Comparison of ENCODE assay signal across 16 cellular contexts in the genomic region with DNA sequence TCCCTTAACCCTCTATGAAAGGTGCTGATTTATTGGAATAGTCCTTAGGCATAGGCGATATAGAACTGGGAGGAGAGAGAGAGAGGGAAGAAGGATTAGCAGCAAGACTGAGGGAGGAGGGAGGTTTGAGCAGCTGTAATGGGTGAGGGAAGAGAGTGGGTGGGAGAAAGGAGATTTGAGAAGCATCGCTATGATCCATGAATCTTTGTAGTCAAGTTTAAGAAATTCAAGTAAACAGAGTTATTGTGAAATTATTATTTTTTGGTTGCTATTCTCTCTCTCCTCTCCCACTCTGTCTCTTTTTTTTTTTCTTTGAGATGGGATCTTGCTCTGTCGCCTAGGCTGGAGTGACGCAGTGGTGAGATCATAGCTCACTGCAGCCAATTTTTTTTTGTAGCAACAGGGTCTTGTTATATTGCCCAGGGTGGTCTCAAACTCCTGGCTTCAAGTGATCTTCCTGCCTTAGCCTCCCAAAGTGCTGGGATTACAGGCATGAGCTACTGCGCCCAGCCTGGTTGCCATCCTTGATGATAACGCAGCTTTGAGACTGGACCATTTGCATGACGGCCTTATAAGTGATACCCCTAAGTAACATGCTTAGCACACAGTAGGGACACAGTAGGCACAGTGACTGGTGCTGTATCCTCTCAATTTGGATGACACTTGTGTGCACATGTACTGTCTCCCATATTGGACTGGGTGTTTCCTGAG. TPM values are rescaled to one million over a fixed set of nuclear protein-coding genes. Genes with fewer than 3 reads are reported as not detected.
DNase-seq lines count a peak whose midpoint lies in the region; ATAC-seq, FAIRE-seq and TF ChIP-seq lines count a peak whose summit lies in the region.
"Had no signal": no experiment of that assay in that cellular context is flagged by ENCODE, and none has a peak within 500 bp of the region (broad histone marks: within the 10 kb centered on the region; RNA-seq: fewer than 3 reads in every experiment).

No MANE protein-coding gene starts in this region.

- no peak overlapping the region for H3K4me2 ChIP-seq in OCI-LY7 (ENCODE audit: low read length)

- no peak for ATAC-seq in activated CD8-positive, alpha-beta T cell treated with anti-CD3 and anti-CD28 coated beads, Interleukin-2, amount 10 ng/mL, durations not matched to agents 7 days and 5 days
- ATAC-seq in activated CD8-positive, alpha-beta T cell treated with anti-CD3 and anti-CD28 coated beads for 36 hours: no peak
- ATAC-seq in pancreas (peak in 3 of 4 donors; percentile 39 to 56 (median 51)), aorta (ENCODE audit: low FRiP score) (peak; percentile 12), GM21786 (IDR thresholded peaks at IDR 0.05; ENCODE audit: unreplicated experiment) (no peak)
- ATAC-seq: naive thymus-derived CD4-positive, alpha-beta T cell had no signal

- WGBS in endodermal cell (ENCODE audit: insufficient coverage in 1 of 2, insufficient read length in 1 of 2), 2 experiments: 83 to 93% methylated on average over 5 to 7 of the region's 7 CpGs
- WGBS in pancreas, 2 donors: 82 to 88% methylated on average over 7 of the region's 7 CpGs
- WGBS in aorta, 2 donors: 85 to 87% methylated on average over 7 of the region's 7 CpGs

- H3K27me3 Mint-ChIP-seq in activated CD8-positive, alpha-beta T cell treated with anti-CD3 and anti-CD28 coated beads, Interleukin-2, amount 10 ng/mL, durations not matched to agents 7 days and 5 days (ENCODE audit: low read depth): no peaks in the 10 kb centered on the region
- no peaks in the 10 kb centered on the region for H3K27me3 Mint-ChIP-seq in activated CD8-positive, alpha-beta T cell treated with anti-CD3 and anti-CD28 coated beads for 36 hours
- peaks cover 3% of the 10 kb centered on the region for H3K27me3 Mint-ChIP-seq in endodermal cell (ENCODE audit: insufficient read depth)
- H3K27me3 Mint-ChIP-seq: activated naive CD8-positive, alpha-beta T cell treated with anti-CD3 and anti-CD28 coated beads, Interleukin-2, amount 10 ng/mL, durations not matched to agents 7 days and 5 days had no signal

- no TSS peak for BruUV-seq in OCI-LY7 (replicated peaks; lab: Mats Ljungman, UMichigan)

- no peak overlapping the region for H3K27ac ChIP-seq in endodermal cell (ENCODE audit: low read depth, low read length)
- H3K27ac ChIP-seq in pancreas: no peak overlapping the region
- H3K27ac ChIP-seq in aorta (ENCODE audit: low read depth in 1 of 2, low read length in 2 of 2): no peak overlapping the region
- H3K27ac ChIP-seq in OCI-LY7 (ENCODE audit: low read depth, low read length, poor library complexity, severe bottlenecking): no peak overlapping the region
- H3K27ac ChIP-seq: right lobe of liver had no signal

- intact Hi-C loops in activated CD8-positive, alpha-beta T cell treated with anti-CD3 and anti-CD28 coated beads for 36 hours (cut with micrococcal nuclease): no loop called here
- intact Hi-C loops in pancreas (cut with DNase I): no loop called here
- intact Hi-C loops in aorta (cut with DNase I): no loop called here
- intact Hi-C loops in OCI-LY7 (cut with micrococcal nuclease; ENCODE audit: unreplicated experiment): no loop called here

- no peaks in the 10 kb centered on the region for H3K9me2 ChIP-seq in OCI-LY7 (ENCODE audit: insufficient read depth, low read length)

- no peaks in the 10 kb centered on the region for H3K79me2 ChIP-seq in OCI-LY7 (ENCODE audit: insufficient read depth, low read depth, low read length)

- H3K36me3 Mint-ChIP-seq in activated CD8-positive, alpha-beta T cell treated with anti-CD3 and anti-CD28 coated beads, Interleukin-2, amount 10 ng/mL, durations not matched to agents 7 days and 5 days (ENCODE audit: low read depth): peaks cover 85% of the 10 kb centered on the region
- peaks cover 28% of the 10 kb centered on the region for H3K36me3 Mint-ChIP-seq in activated CD8-positive, alpha-beta T cell treated with anti-CD3 and anti-CD28 coated beads for 36 hours (ENCODE audit: low read depth)
- H3K36me3 Mint-ChIP-seq in endodermal cell (ENCODE audit: low read depth): no peaks in the 10 kb centered on the region

- peaks cover 48% of the 10 kb centered on the region for H3K4me1 Mint-ChIP-seq in activated CD8-positive, alpha-beta T cell treated with anti-CD3 and anti-CD28 coated beads, Interleukin-2, amount 10 ng/mL, durations not matched to agents 7 days and 5 days (ENCODE audit: low read depth)
- peaks cover 31% of the 10 kb centered on the region for H3K4me1 Mint-ChIP-seq in activated CD8-positive, alpha-beta T cell treated with anti-CD3 and anti-CD28 coated beads for 36 hours (ENCODE audit: low read depth)
- peaks cover 15% of the 10 kb centered on the region for H3K4me1 Mint-ChIP-seq in endodermal cell

- POLR2A ChIA-PET in activated CD8-positive, alpha-beta T cell treated with anti-CD3 and anti-CD28 coated beads, Interleukin-2, amount 10 ng/mL, durations not matched to agents 7 days and 5 days (lab: Charles Lee): interaction anchor here (0.9 to 1.0 kb wide), 2 partner anchors 8 to 92 kb away, joined by 3 to 5 read pairs; no protein-coding TSS in a partner anchor
- POLR2A ChIA-PET in activated CD8-positive, alpha-beta T cell treated with anti-CD3 and anti-CD28 coated beads for 36 hours (lab: Charles Lee): interaction anchor here (0.6 kb wide), 2 partner anchors 26 to 57 kb away, joined by 3 read pairs; no protein-coding TSS in a partner anchor
- POLR2A ChIA-PET in OCI-LY7 (lab: Charles Lee): interaction anchor here (0.7 kb wide), 1 partner anchor 61 kb away, joined by 3 read pairs; no protein-coding TSS in a partner anchor

- H3K27ac Mint-ChIP-seq in activated CD8-positive, alpha-beta T cell treated with anti-CD3 and anti-CD28 coated beads, Interleukin-2, amount 10 ng/mL, durations not matched to agents 7 days and 5 days: peak overlapping the region; percentile 72
- no peak overlapping the region for H3K27ac Mint-ChIP-seq in activated CD8-positive, alpha-beta T cell treated with anti-CD3 and anti-CD28 coated beads for 36 hours
- H3K27ac Mint-ChIP-seq in endodermal cell: no peak overlapping the region
- H3K27ac Mint-ChIP-seq: activated naive CD8-positive, alpha-beta T cell treated with anti-CD3 and anti-CD28 coated beads, Interleukin-2, amount 10 ng/mL, durations not matched to agents 7 days and 5 days had no signal

- H3K36me3 ChIP-seq in endodermal cell (ENCODE audit: control insufficient read depth, insufficient read depth, low read length) (no peaks in the 10 kb centered on the region), pancreas (no peaks in the 10 kb centered on the region), aorta (ENCODE audit: control insufficient read depth in 1 of 2, insufficient read depth in 2 of 2, low read length in 1 of 2) (no peaks in the 10 kb centered on the region), OCI-LY7 (ENCODE audit: insufficient read depth, low read length) (no peaks in the 10 kb centered on the region)
- H3K36me3 ChIP-seq: right lobe of liver had no signal

- H3K4me3 ChIP-seq in endodermal cell (ENCODE audit: low read length) (no peak overlapping the region), pancreas (no peak overlapping the region), aorta (ENCODE audit: low read length in 2 of 2) (no peak overlapping the region), OCI-LY7 (ENCODE audit: low read depth, low read length, poor library complexity, severe bottlenecking) (no peak overlapping the region)
- H3K4me3 ChIP-seq: right lobe of liver had no signal

- H3K9ac ChIP-seq in endodermal cell (ENCODE audit: extremely low read depth, low read length, poor library complexity, severe bottlenecking): no peak overlapping the region

- peaks cover 4% of the 10 kb centered on the region for H3K4me1 ChIP-seq in endodermal cell (ENCODE audit: control insufficient read depth, insufficient read depth, low read length)
- H3K4me1 ChIP-seq in pancreas: no peaks in the 10 kb centered on the region
- no peaks in the 10 kb centered on the region for H3K4me1 ChIP-seq in aorta (ENCODE audit: control insufficient read depth in 1 of 2, insufficient read depth in 2 of 2, low read length in 2 of 2)
- peaks cover 10% of the 10 kb centered on the region for H3K4me1 ChIP-seq in OCI-LY7 (ENCODE audit: insufficient read depth, low read length, poor library complexity, severe bottlenecking)

- no peak for FAIRE-seq in pancreas (lab: Jason Lieb, UNC)
- FAIRE-seq: D721Med, kidney had no signal

- H3K9me3 ChIP-seq in endodermal cell (ENCODE audit: control insufficient read depth, low read length) (peaks cover 9% of the 10 kb centered on the region), pancreas (no peaks in the 10 kb centered on the region), aorta (ENCODE audit: control insufficient read depth, low read length) (no peaks in the 10 kb centered on the region), OCI-LY7 (ENCODE audit: low read length) (peaks cover 23% of the 10 kb centered on the region)
- H3K9me3 ChIP-seq: right lobe of liver had no signal

- DNase-seq in activated CD8-positive, alpha-beta T cell treated with anti-CD3 and anti-CD28 coated beads, Interleukin-2, amount 10 ng/mL, durations not matched to agents 7 days and 5 days: no peak
- DNase-seq in activated CD8-positive, alpha-beta T cell treated with anti-CD3 and anti-CD28 coated beads for 36 hours: no peak
- DNase-seq in endodermal cell: peak; percentile 28
- DNase-seq in pancreas: no peak
- DNase-seq in aorta: peak in 1 of 2 donors; percentile 15
- DNase-seq in NCI-H2227 (lab: John Stamatoyannopoulos, UW; ENCODE audit: unreplicated experiment): no peak
- DNase-seq in OCI-LY7 (ENCODE audit: low spot score): no peak
- DNase-seq: activated naive CD8-positive, alpha-beta T cell treated with anti-CD3 and anti-CD28 coated beads, Interleukin-2, amount 10 ng/mL, durations not matched to agents 7 days and 5 days; kidney; naive thymus-derived CD4-positive, alpha-beta T cell; NCI-H446 treated with DMSO at 0.1 percent for 48 hours; right lobe of liver had no signal

- no peaks in the 10 kb centered on the region for H4K20me1 ChIP-seq in OCI-LY7 (ENCODE audit: insufficient read depth, low read length)

- H3K27me3 ChIP-seq in endodermal cell (ENCODE audit: control insufficient read depth, insufficient read depth, low read length, poor library complexity, severe bottlenecking) (no peaks in the 10 kb centered on the region), pancreas (no peaks in the 10 kb centered on the region), aorta (ENCODE audit: control insufficient read depth in 1 of 2, insufficient read depth in 2 of 2, low read length in 1 of 2) (no peaks in the 10 kb centered on the region)
- H3K27me3 ChIP-seq: right lobe of liver had no signal

- peaks cover 32% of the 10 kb centered on the region for H3K9me3 Mint-ChIP-seq in activated CD8-positive, alpha-beta T cell treated with anti-CD3 and anti-CD28 coated beads, Interleukin-2, amount 10 ng/mL, durations not matched to agents 7 days and 5 days (ENCODE audit: insufficient read depth)
- peaks cover 19% of the 10 kb centered on the region for H3K9me3 Mint-ChIP-seq in activated CD8-positive, alpha-beta T cell treated with anti-CD3 and anti-CD28 coated beads for 36 hours
- peaks cover 16% of the 10 kb centered on the region for H3K9me3 Mint-ChIP-seq in endodermal cell

- TF ChIP-seq CTCF in activated CD8-positive, alpha-beta T cell treated with anti-CD3 and anti-CD28 coated beads for 36 hours (IDR thresholded peaks at IDR 0.05): no peak
- TF ChIP-seq CTCF in endodermal cell (conservative IDR thresholded peaks at IDR 0.05): no peak
- TF ChIP-seq CTCF in pancreas (IDR thresholded peaks at IDR 0.05): no peak
- no peak for TF ChIP-seq CTCF in OCI-LY7 (conservative IDR thresholded peaks at IDR 0.05; ENCODE audit: low read length)

- H3K4me3 Mint-ChIP-seq in activated CD8-positive, alpha-beta T cell treated with anti-CD3 and anti-CD28 coated beads, Interleukin-2, amount 10 ng/mL, durations not matched to agents 7 days and 5 days: no peak overlapping the region
- H3K4me3 Mint-ChIP-seq in activated CD8-positive, alpha-beta T cell treated with anti-CD3 and anti-CD28 coated beads for 36 hours: no peak overlapping the region
- no peak overlapping the region for H3K4me3 Mint-ChIP-seq in endodermal cell
- H3K4me3 Mint-ChIP-seq: activated naive CD8-positive, alpha-beta T cell treated with anti-CD3 and anti-CD28 coated beads, Interleukin-2, amount 10 ng/mL, durations not matched to agents 7 days and 5 days had no signal

- CTCF ChIA-PET in activated CD8-positive, alpha-beta T cell treated with anti-CD3 and anti-CD28 coated beads, Interleukin-2, amount 10 ng/mL, durations not matched to agents 7 days and 5 days (lab: Charles Lee): interaction anchor here (3.7 kb wide), 1 partner anchor 10 kb away, joined by 16 read pairs; no protein-coding TSS in a partner anchor
- CTCF ChIA-PET in activated CD8-positive, alpha-beta T cell treated with anti-CD3 and anti-CD28 coated beads for 36 hours (lab: Charles Lee): no interaction called here
- CTCF ChIA-PET in OCI-LY7 (lab: Charles Lee; ENCODE audit: unreplicated experiment): no interaction called here

- H2AFZ ChIP-seq in OCI-LY7 (ENCODE audit: low read length): no peak overlapping the region

RNA-seq across cellular contexts. Expression of gene TNS4, which starts 21.0 kb away (rescaled TPM):
- 1 to 10 TPM; 8.4 to 9.0 TPM for total RNA-seq in activated CD8-positive, alpha-beta T cell treated with anti-CD3 and anti-CD28 coated beads, Interleukin-2, amount 10 ng/mL, durations not matched to agents 7 days and 5 days
- 1 to 10 TPM; 5.8 to 6.3 TPM for total RNA-seq in activated CD8-positive, alpha-beta T cell treated with anti-CD3 and anti-CD28 coated beads for 36 hours
- total RNA-seq in endodermal cell: 1 to 10 TPM in 1 of 2 donors, under 1 TPM in 1; 0.89 to 2.5 TPM
- polyA plus RNA-seq in endodermal cell (2013, experiment 1 of 2): 0.07 TPM
- polyA plus RNA-seq in endodermal cell (2013, experiment 2 of 2): not detected
- total RNA-seq in pancreas: under 1 TPM in 2 of 6 donors, not detected in 4; 0.16 to 0.24 TPM
- polyA plus RNA-seq in pancreas: not detected
- under 1 TPM in 1 of 2 donors, not detected in 1; 0.39 TPM for total RNA-seq in aorta
- under 1 TPM in 1 of 2 donors, not detected in 1; 0.05 TPM for polyA plus RNA-seq in aorta
- 0.18 and 0.22 TPM in 2 replicates for total RNA-seq in OCI-LY7 (2014; rRNA removed; shearing (Covaris generic))
- 0.66 and 0.97 TPM in 2 replicates for total RNA-seq in OCI-LY7 (2022)
- total RNA-seq: dermis microvascular lymphatic vessel endothelial cell, right lobe of liver, RPMI7951 had no signal
- polyA plus RNA-seq: naive thymus-derived CD4-positive, alpha-beta T cell had no signal

RNA-seq across cellular contexts. Expression of gene CCR7, which starts 42.9 kb away (rescaled TPM):
- total RNA-seq in activated CD8-positive, alpha-beta T cell treated with anti-CD3 and anti-CD28 coated beads, Interleukin-2, amount 10 ng/mL, durations not matched to agents 7 days and 5 days: 100 to 1,000 TPM; 171 to 173 TPM
- total RNA-seq in activated CD8-positive, alpha-beta T cell treated with anti-CD3 and anti-CD28 coated beads for 36 hours: 100 to 1,000 TPM; 297 to 302 TPM
- total RNA-seq in endodermal cell (under 1 TPM in 1 of 2 donors, not detected in 1; 0.53 TPM), pancreas (under 1 TPM in 3 of 6 donors, not detected in 3; 0.09 to 0.82 (median 0.09) TPM), aorta (under 1 TPM; 0.62 to 0.84 TPM), OCI-LY7 (2022) (0.48 TPM in 1 of 2 replicates, not detected in the other)
- polyA plus RNA-seq in endodermal cell (2013, experiment 1 of 2): 0.21 TPM
- polyA plus RNA-seq in endodermal cell (2013, experiment 2 of 2): not detected
- polyA plus RNA-seq in pancreas (under 1 TPM; 0.07 to 0.08 TPM), aorta (under 1 TPM; 0.08 to 0.13 TPM)
- 1.8 and 2.3 TPM in 2 replicates for total RNA-seq in OCI-LY7 (2014; rRNA removed; shearing (Covaris generic))
- total RNA-seq: RPMI7951 had no signal

Comparison
In these comparisons a context has a peak if more than half of its experiments do, and no peak if none do; other contexts are left out.
1. ATAC-seq: peak in pancreas (3 of 4) and aorta (single experiment); none in activated CD8-positive, alpha-beta T cell treated with anti-CD3 and anti-CD28 coated beads, Interleukin-2, amount 10 ng/mL, durations not matched to agents 7 days and 5 days (single experiment), activated CD8-positive, alpha-beta T cell treated with anti-CD3 and anti-CD28 coated beads for 36 hours (single experiment) and GM21786 (single experiment).
2. RNA of gene CCR7, which starts 42.9 kb away (total RNA-seq): 297 to 302 TPM in activated CD8-positive, alpha-beta T cell treated with anti-CD3 and anti-CD28 coated beads for 36 hours and 171 to 173 TPM in activated CD8-positive, alpha-beta T cell treated with anti-CD3 and anti-CD28 coated beads, Interleukin-2, amount 10 ng/mL, durations not matched to agents 7 days and 5 days; 0.48 to 2.3 TPM in OCI-LY7, 0.62 to 0.84 TPM in aorta, 0.53 TPM in endodermal cell and 0.09 to 0.82 TPM in pancreas; every median in the first group is over 10 times any median in the second.